ENCODE assay signal across 23 cellular contexts in genomic region chr10:79932841-79933379, GRCh38. TPM values are rescaled to one million over a fixed set of nuclear protein-coding genes. Genes with fewer than 3 reads are reported as not detected.
A peak's percentile ranks its signal among the peaks of the same experiment; 100 is the strongest.
DNase-seq lines count a peak whose midpoint lies in the region; ATAC-seq and TF ChIP-seq lines count a peak whose summit lies in the region.
"Had no signal": no experiment of that assay in that cellular context is flagged by ENCODE, and none has a peak within 500 bp of the region (broad histone marks: within the 10 kb centered on the region; RNA-seq: fewer than 3 reads in every experiment).

No MANE protein-coding gene starts in this region.

- no peaks in the 10 kb centered on the region for H3K9me3 Mint-ChIP-seq in activated CD8-positive, alpha-beta T cell treated with anti-CD3 and anti-CD28 coated beads, Interleukin-2, amount 10 ng/mL, durations not matched to agents 7 days and 5 days (ENCODE audit: insufficient read depth)
- H3K9me3 Mint-ChIP-seq in activated CD8-positive, alpha-beta T cell treated with anti-CD3 and anti-CD28 coated beads for 36 hours = no peaks in the 10 kb centered on the region
- no peaks in the 10 kb centered on the region for H3K9me3 Mint-ChIP-seq in endodermal cell
- H3K9me3 Mint-ChIP-seq: CD4-positive, CD25-positive, alpha-beta regulatory T cell; CD8-positive, alpha-beta memory T cell; IgD-negative memory B cell had no signal

- intact Hi-C loops in activated CD8-positive, alpha-beta T cell treated with anti-CD3 and anti-CD28 coated beads for 36 hours (cut with micrococcal nuclease) = no loop called here
- intact Hi-C loops in upper lobe of right lung (cut with DNase I) = no loop called here

- WGBS in endodermal cell (ENCODE audit: insufficient coverage in 1 of 2, insufficient read length in 1 of 2), 2 experiments = 84 to 87% methylated on average over 2 to 4 of the region's 4 CpGs
- WGBS in lung, 2 donors = 66 to 70% methylated on average over 4 of the region's 4 CpGs

- no peaks in the 10 kb centered on the region for H3K9me3 ChIP-seq in endodermal cell (ENCODE audit: control insufficient read depth, low read length)
- H3K9me3 ChIP-seq in lung (ENCODE audit: control insufficient read depth in 2 of 2, insufficient read depth in 1 of 2, low read length in 1 of 2) = peaks cover 0 to 3% of the 10 kb centered on the region in 2 donors
- H3K9me3 ChIP-seq in upper lobe of right lung = no peaks in the 10 kb centered on the region
- H3K9me3 ChIP-seq: BE2C had no signal

- ATAC-seq in activated CD8-positive, alpha-beta T cell treated with anti-CD3 and anti-CD28 coated beads, Interleukin-2, amount 10 ng/mL, durations not matched to agents 7 days and 5 days = no peak
- no peak for ATAC-seq in activated CD8-positive, alpha-beta T cell treated with anti-CD3 and anti-CD28 coated beads for 36 hours
- peak; percentile 21 for ATAC-seq in lung (ENCODE audit: insufficient read depth, low FRiP score)
- peak; percentile 80 for ATAC-seq in upper lobe of right lung
- ATAC-seq: GM12878, HepG2 had no signal

- no peaks in the 10 kb centered on the region for H3K36me3 ChIP-seq in endodermal cell (ENCODE audit: control insufficient read depth, insufficient read depth, low read length)
- H3K36me3 ChIP-seq in lung (ENCODE audit: control insufficient read depth in 2 of 2, insufficient read depth in 2 of 2, low read length in 2 of 2) = no peaks in the 10 kb centered on the region
- no peaks in the 10 kb centered on the region for H3K36me3 ChIP-seq in upper lobe of right lung
- H3K36me3 ChIP-seq: BE2C had no signal

- no peak overlapping the region for H3K4me3 Mint-ChIP-seq in activated CD8-positive, alpha-beta T cell treated with anti-CD3 and anti-CD28 coated beads, Interleukin-2, amount 10 ng/mL, durations not matched to agents 7 days and 5 days
- no peak overlapping the region for H3K4me3 Mint-ChIP-seq in activated CD8-positive, alpha-beta T cell treated with anti-CD3 and anti-CD28 coated beads for 36 hours
- H3K4me3 Mint-ChIP-seq in endodermal cell = no peak overlapping the region
- H3K4me3 Mint-ChIP-seq: CD4-positive, CD25-positive, alpha-beta regulatory T cell; CD8-positive, alpha-beta memory T cell; IgD-negative memory B cell had no signal

- no peak for TF ChIP-seq CTCF in activated CD8-positive, alpha-beta T cell treated with anti-CD3 and anti-CD28 coated beads for 36 hours (IDR thresholded peaks at IDR 0.05)
- TF ChIP-seq CTCF in endodermal cell (conservative IDR thresholded peaks at IDR 0.05) (no peak), lung (IDR thresholded peaks at IDR 0.05; ENCODE audit: control extremely low read depth, extremely low read depth) (no peak), upper lobe of right lung (IDR thresholded peaks at IDR 0.05) (no peak)

- no peak overlapping the region for H3K27ac ChIP-seq in endodermal cell (ENCODE audit: low read depth, low read length)
- no peak overlapping the region for H3K27ac ChIP-seq in lung (ENCODE audit: low read depth in 1 of 2, low read length in 1 of 2)
- peak overlapping the region; percentile 47 for H3K27ac ChIP-seq in upper lobe of right lung

- no peaks in the 10 kb centered on the region for H3K4me1 Mint-ChIP-seq in activated CD8-positive, alpha-beta T cell treated with anti-CD3 and anti-CD28 coated beads, Interleukin-2, amount 10 ng/mL, durations not matched to agents 7 days and 5 days (ENCODE audit: low read depth)
- H3K4me1 Mint-ChIP-seq in activated CD8-positive, alpha-beta T cell treated with anti-CD3 and anti-CD28 coated beads for 36 hours (ENCODE audit: low read depth) = no peaks in the 10 kb centered on the region
- peaks cover 2% of the 10 kb centered on the region for H3K4me1 Mint-ChIP-seq in endodermal cell

- peak; percentile 16 for DNase-seq in activated CD8-positive, alpha-beta T cell treated with anti-CD3 and anti-CD28 coated beads, Interleukin-2, amount 10 ng/mL, durations not matched to agents 7 days and 5 days
- no peak for DNase-seq in activated CD8-positive, alpha-beta T cell treated with anti-CD3 and anti-CD28 coated beads for 36 hours
- DNase-seq in endodermal cell (peak; percentile 20), lung (ENCODE audit: low spot score) (peak; percentile 67), upper lobe of right lung (peak; percentile 82), DMS79 (lab: John Stamatoyannopoulos, UW) (no peak), kidney tubule cell (ENCODE audit: low spot score) (no peak)
- no peak for DNase-seq in activated CD4-positive, CD25-positive, alpha-beta regulatory T cell treated with anti-CD3 and anti-CD28 coated beads, Interleukin-2, amount 50 U/mL, for 72 hours
- DNase-seq: BE2C; C1 segment of cervical spinal cord; CD4-positive, CD25-positive, alpha-beta regulatory T cell; CD8-positive, alpha-beta memory T cell; COR-L47; DMS 273 treated with DMSO at 0.1 percent for 48 hours; DND-41; EL; GOT3; H7 had no signal

- H3K4me1 ChIP-seq in endodermal cell (ENCODE audit: control insufficient read depth, insufficient read depth, low read length) (no peaks in the 10 kb centered on the region), lung (ENCODE audit: control insufficient read depth in 2 of 2, insufficient read depth in 2 of 2, low read length in 2 of 2) (no peaks in the 10 kb centered on the region), upper lobe of right lung (no peaks in the 10 kb centered on the region)
- H3K4me1 ChIP-seq: BE2C had no signal

- H3K27ac Mint-ChIP-seq in activated CD8-positive, alpha-beta T cell treated with anti-CD3 and anti-CD28 coated beads, Interleukin-2, amount 10 ng/mL, durations not matched to agents 7 days and 5 days = no peak overlapping the region
- no peak overlapping the region for H3K27ac Mint-ChIP-seq in activated CD8-positive, alpha-beta T cell treated with anti-CD3 and anti-CD28 coated beads for 36 hours
- H3K27ac Mint-ChIP-seq in endodermal cell = no peak overlapping the region
- H3K27ac Mint-ChIP-seq: CD4-positive, CD25-positive, alpha-beta regulatory T cell; CD8-positive, alpha-beta memory T cell; IgD-negative memory B cell had no signal

- CTCF ChIA-PET in activated CD8-positive, alpha-beta T cell treated with anti-CD3 and anti-CD28 coated beads, Interleukin-2, amount 10 ng/mL, durations not matched to agents 7 days and 5 days (lab: Charles Lee) = no interaction called here
- CTCF ChIA-PET in activated CD8-positive, alpha-beta T cell treated with anti-CD3 and anti-CD28 coated beads for 36 hours (lab: Charles Lee) = no interaction called here

- POLR2A ChIA-PET in activated CD8-positive, alpha-beta T cell treated with anti-CD3 and anti-CD28 coated beads, Interleukin-2, amount 10 ng/mL, durations not matched to agents 7 days and 5 days (lab: Charles Lee) = no interaction called here
- POLR2A ChIA-PET in activated CD8-positive, alpha-beta T cell treated with anti-CD3 and anti-CD28 coated beads for 36 hours (lab: Charles Lee) = no interaction called here

- no peak overlapping the region for H3K9ac ChIP-seq in endodermal cell (ENCODE audit: extremely low read depth, low read length, poor library complexity, severe bottlenecking)

- peaks cover 30% of the 10 kb centered on the region for H3K27me3 Mint-ChIP-seq in activated CD8-positive, alpha-beta T cell treated with anti-CD3 and anti-CD28 coated beads, Interleukin-2, amount 10 ng/mL, durations not matched to agents 7 days and 5 days (ENCODE audit: low read depth)
- peaks cover 26% of the 10 kb centered on the region for H3K27me3 Mint-ChIP-seq in activated CD8-positive, alpha-beta T cell treated with anti-CD3 and anti-CD28 coated beads for 36 hours
- H3K27me3 Mint-ChIP-seq in endodermal cell (ENCODE audit: insufficient read depth) = peaks cover 27% of the 10 kb centered on the region

- H3K36me3 Mint-ChIP-seq in activated CD8-positive, alpha-beta T cell treated with anti-CD3 and anti-CD28 coated beads, Interleukin-2, amount 10 ng/mL, durations not matched to agents 7 days and 5 days (ENCODE audit: low read depth) = no peaks in the 10 kb centered on the region
- no peaks in the 10 kb centered on the region for H3K36me3 Mint-ChIP-seq in activated CD8-positive, alpha-beta T cell treated with anti-CD3 and anti-CD28 coated beads for 36 hours (ENCODE audit: low read depth)
- peaks cover 2% of the 10 kb centered on the region for H3K36me3 Mint-ChIP-seq in endodermal cell (ENCODE audit: low read depth)
- H3K36me3 Mint-ChIP-seq: CD4-positive, CD25-positive, alpha-beta regulatory T cell; CD8-positive, alpha-beta memory T cell; IgD-negative memory B cell had no signal

- H3K27me3 ChIP-seq in endodermal cell (ENCODE audit: control insufficient read depth, insufficient read depth, low read length, poor library complexity, severe bottlenecking) = peaks cover 22% of the 10 kb centered on the region
- H3K27me3 ChIP-seq in lung (ENCODE audit: control insufficient read depth, insufficient read depth) = no peaks in the 10 kb centered on the region
- H3K27me3 ChIP-seq in upper lobe of right lung = no peaks in the 10 kb centered on the region

- no peak overlapping the region for H3K4me3 ChIP-seq in endodermal cell (ENCODE audit: low read length)
- no peak overlapping the region for H3K4me3 ChIP-seq in lung
- H3K4me3 ChIP-seq in upper lobe of right lung = no peak overlapping the region
- H3K4me3 ChIP-seq: GM12878 had no signal

RNA-seq across cellular contexts. Expression of gene SFTPD, which starts 16.0 kb away (rescaled TPM):
- total RNA-seq in activated CD8-positive, alpha-beta T cell treated with anti-CD3 and anti-CD28 coated beads, Interleukin-2, amount 10 ng/mL, durations not matched to agents 7 days and 5 days = not detected
- not detected for total RNA-seq in activated CD8-positive, alpha-beta T cell treated with anti-CD3 and anti-CD28 coated beads for 36 hours
- total RNA-seq in endodermal cell (under 1 TPM; 0.42 to 0.86 TPM), lung (100 to 1,000 TPM; 216 to 661 TPM), upper lobe of right lung (780 TPM)
- not detected for polyA plus RNA-seq in endodermal cell (2013, experiment 1 of 2)
- polyA plus RNA-seq in endodermal cell (2013, experiment 2 of 2) = not detected
- polyA plus RNA-seq in lung = 100 to 1,000 TPM; 635 to 636 TPM
- total RNA-seq: A172; CD4-positive, CD25-positive, alpha-beta regulatory T cell; CD8-positive, alpha-beta memory T cell; G401; HepG2 had no signal
- polyA plus RNA-seq: CD4-positive, CD25-positive, alpha-beta regulatory T cell; CD8-positive, alpha-beta memory T cell; GM12878; HepG2; IgD-negative memory B cell had no signal

Comparison
In these comparisons a context has a peak if more than half of its experiments do, and no peak if none do; other contexts are left out.
1. DNase-seq: peak in activated CD8-positive, alpha-beta T cell treated with anti-CD3 and anti-CD28 coated beads, Interleukin-2, amount 10 ng/mL, durations not matched to agents 7 days and 5 days (single experiment), endodermal cell (single experiment), lung (single experiment) and upper lobe of right lung (single experiment); none in activated CD8-positive, alpha-beta T cell treated with anti-CD3 and anti-CD28 coated beads for 36 hours (single experiment), activated CD4-positive, CD25-positive, alpha-beta regulatory T cell treated with anti-CD3 and anti-CD28 coated beads, Interleukin-2, amount 50 U/mL, for 72 hours (single experiment), DMS79 (single experiment) and kidney tubule cell (single experiment).
2. ATAC-seq: peak in lung (single experiment) and upper lobe of right lung (single experiment); none in activated CD8-positive, alpha-beta T cell treated with anti-CD3 and anti-CD28 coated beads, Interleukin-2, amount 10 ng/mL, durations not matched to agents 7 days and 5 days (single experiment) and activated CD8-positive, alpha-beta T cell treated with anti-CD3 and anti-CD28 coated beads for 36 hours (single experiment).
3. RNA of gene SFTPD, which starts 16.0 kb away (total RNA-seq): 780 TPM in upper lobe of right lung (single experiment) and 216 to 661 TPM in lung; 0.42 to 0.86 TPM in endodermal cell, not detected in activated CD8-positive, alpha-beta T cell treated with anti-CD3 and anti-CD28 coated beads, Interleukin-2, amount 10 ng/mL, durations not matched to agents 7 days and 5 days and not detected in activated CD8-positive, alpha-beta T cell treated with anti-CD3 and anti-CD28 coated beads for 36 hours; every median in the first group is over 100 times any median in the second.